In the genomic region with DNA sequence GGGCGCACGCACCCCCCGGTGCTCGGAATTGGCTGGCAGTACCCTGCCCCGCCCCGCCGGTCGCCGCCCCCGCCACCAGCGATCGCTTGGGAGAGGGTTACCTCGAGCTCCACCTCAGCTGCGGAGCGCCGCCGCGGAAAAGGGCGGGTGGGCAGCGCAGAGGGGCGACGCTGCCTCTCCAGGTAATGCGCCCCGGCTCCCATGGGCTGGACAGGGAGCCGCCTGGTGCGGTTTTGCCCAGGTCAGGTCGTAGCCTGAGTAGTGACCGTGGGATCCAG, we compare ENCODE assay signal across 8 cellular contexts. TPM values are rescaled to one million over a fixed set of nuclear protein-coding genes. Genes with fewer than 3 reads are reported as not detected.
DNase-seq lines count a peak whose midpoint lies in the region; ATAC-seq and FAIRE-seq lines count a peak whose summit lies in the region.

No MANE protein-coding gene starts in this region.

- peak in 1 of 2 donors; percentile 8 for ATAC-seq in right cardiac atrium
- no peak for ATAC-seq in GM19463 (IDR thresholded peaks at IDR 0.05; ENCODE audit: unreplicated experiment)

- H3K4me1 ChIP-seq in CD4-positive, alpha-beta memory T cell (ENCODE audit: insufficient read depth, low read length): peaks cover 24% of the 10 kb centered on the region
- H3K4me1 ChIP-seq in right cardiac atrium (ENCODE audit: control insufficient read depth, insufficient read depth, low read length) (peaks cover 9% of the 10 kb centered on the region), small intestine (ENCODE audit: control insufficient read depth in 2 of 2, insufficient read depth in 1 of 2, low read depth in 1 of 2, low read length in 1 of 2) (peaks cover 2 to 5% of the 10 kb centered on the region in 2 donors)

- 1% methylated on average over 28 of the region's 28 CpGs for WGBS in right cardiac atrium
- 1 to 4% (median 2%) methylated on average over 22 to 28 of the region's 28 CpGs for WGBS in small intestine, 3 donors

- no peaks in the 10 kb centered on the region for H3K27me3 ChIP-seq in CD4-positive, alpha-beta memory T cell (ENCODE audit: insufficient read depth, low read length)
- H3K27me3 ChIP-seq in right cardiac atrium (ENCODE audit: control insufficient read depth, insufficient read depth): no peaks in the 10 kb centered on the region
- H3K27me3 ChIP-seq in small intestine (ENCODE audit: control insufficient read depth in 2 of 2, insufficient read depth in 2 of 2, low read length in 2 of 2): no peaks in the 10 kb centered on the region

- intact Hi-C loops in CD4-positive, alpha-beta memory T cell (cut with micrococcal nuclease): loop anchor here (5.0 kb wide), 2 partner anchors 117 to 473 kb away; partner anchors contain the start of gene RBM17
- intact Hi-C loops in right cardiac atrium (cut with DNase I): loop anchor here in 2 of 4 donors (5.0 to 10.0 kb wide), 4 partner anchors 42 to 198 kb away; no protein-coding TSS in a partner anchor

- CTCF ChIA-PET in CD4-positive, alpha-beta memory T cell (lab: Charles Lee; ENCODE audit: partially characterized antibody): interaction anchor here (0.6 to 7.9 kb wide), 7 partner anchors 60 to 379 kb away, joined by 3 to 217 read pairs (median 6); no protein-coding TSS in a partner anchor

- H3K36me3 Mint-ChIP-seq in CD4-positive, alpha-beta memory T cell: peaks cover 0 to 5% of the 10 kb centered on the region in 2 donors
- peaks cover 18% of the 10 kb centered on the region for H3K36me3 Mint-ChIP-seq in activated naive CD8-positive, alpha-beta T cell treated with anti-CD3 and anti-CD28 coated beads for 36 hours

- no peaks in the 10 kb centered on the region for H3K9me3 ChIP-seq in CD4-positive, alpha-beta memory T cell (ENCODE audit: control insufficient read depth in 1 of 2, low read length in 2 of 2)
- no peaks in the 10 kb centered on the region for H3K9me3 ChIP-seq in right cardiac atrium (ENCODE audit: control insufficient read depth, low read length)
- H3K9me3 ChIP-seq in small intestine (ENCODE audit: control insufficient read depth, low read depth): no peaks in the 10 kb centered on the region

- H3K9me3 Mint-ChIP-seq in CD4-positive, alpha-beta memory T cell: peaks cover 0 to 2% (median 0%) of the 10 kb centered on the region in 8 donors
- H3K9me3 Mint-ChIP-seq in activated naive CD8-positive, alpha-beta T cell treated with anti-CD3 and anti-CD28 coated beads for 36 hours: no peaks in the 10 kb centered on the region

- peaks cover 22 to 53% (median 32%) of the 10 kb centered on the region in 4 donors for H3K4me1 Mint-ChIP-seq in CD4-positive, alpha-beta memory T cell
- H3K4me1 Mint-ChIP-seq in activated naive CD8-positive, alpha-beta T cell treated with anti-CD3 and anti-CD28 coated beads for 36 hours: peaks cover 36% of the 10 kb centered on the region

- H3K27ac ChIP-seq in CD4-positive, alpha-beta memory T cell (ENCODE audit: low read depth, low read length): peak overlapping the region; percentile 42
- H3K27ac ChIP-seq in right cardiac atrium (ENCODE audit: low read length) (no peak overlapping the region), small intestine (ENCODE audit: low read depth in 1 of 2, low read length in 1 of 2) (peak overlapping the region in 1 of 2 donors; percentile 62)

- DNase-seq in CD4-positive, alpha-beta memory T cell: peak; percentile 25 to 53 (median 39)
- DNase-seq in RPMI8226 (peak; percentile 41), right cardiac atrium (peak; percentile 52 to 75 (median 72)), small intestine (peak; percentile 26), LoVo (ENCODE audit: low spot score) (no peak), middle frontal gyrus (ENCODE audit: extremely low spot score, low spot score) (no peak)
- DNase-seq in activated naive CD8-positive, alpha-beta T cell treated with anti-CD3 and anti-CD28 coated beads for 36 hours: peak; percentile 74

- H3K27me3 Mint-ChIP-seq in CD4-positive, alpha-beta memory T cell: no peaks in the 10 kb centered on the region
- H3K27me3 Mint-ChIP-seq in activated naive CD8-positive, alpha-beta T cell treated with anti-CD3 and anti-CD28 coated beads for 36 hours: no peaks in the 10 kb centered on the region

- H3K36me3 ChIP-seq in CD4-positive, alpha-beta memory T cell (ENCODE audit: insufficient read depth, low read length): no peaks in the 10 kb centered on the region
- no peaks in the 10 kb centered on the region for H3K36me3 ChIP-seq in small intestine (ENCODE audit: control insufficient read depth in 2 of 2, insufficient read depth in 2 of 2, low read length in 2 of 2)

- POLR2A ChIA-PET in CD4-positive, alpha-beta memory T cell (lab: Charles Lee; ENCODE audit: partially characterized antibody): interaction anchor here (1.0 to 4.5 kb wide), 4 partner anchors 41 to 202 kb away, joined by 3 to 39 read pairs (median 6); no protein-coding TSS in a partner anchor

- H3K27ac Mint-ChIP-seq in CD4-positive, alpha-beta memory T cell: peak overlapping the region in 1 of 7 donors; percentile 79
- no peak overlapping the region for H3K27ac Mint-ChIP-seq in activated naive CD8-positive, alpha-beta T cell treated with anti-CD3 and anti-CD28 coated beads for 36 hours

- peak overlapping the region in 7 of 8 donors; percentile 92 to 99 (median 96) for H3K4me3 Mint-ChIP-seq in CD4-positive, alpha-beta memory T cell
- peak overlapping the region; percentile 95 for H3K4me3 Mint-ChIP-seq in activated naive CD8-positive, alpha-beta T cell treated with anti-CD3 and anti-CD28 coated beads for 36 hours

- H3K4me3 ChIP-seq in CD4-positive, alpha-beta memory T cell (ENCODE audit: low read length in 2 of 2): peak overlapping the region in 1 of 2 donors; percentile 77
- peak overlapping the region; percentile 63 for H3K4me3 ChIP-seq in right cardiac atrium (ENCODE audit: low read length)
- peak overlapping the region; percentile 75 to 79 for H3K4me3 ChIP-seq in small intestine (ENCODE audit: low read depth in 1 of 2, low read length in 2 of 2)

- FAIRE-seq in small intestine (lab: Jason Lieb, UNC): no peak

RNA-seq across cellular contexts. Expression of gene PFKFB3, which starts 1.3 kb away (rescaled TPM):
- total RNA-seq in CD4-positive, alpha-beta memory T cell: 10 to 100 TPM; 55.7 to 67.1 TPM
- polyA plus RNA-seq in CD4-positive, alpha-beta memory T cell: 10 to 100 TPM; 11.8 to 16.0 TPM
- total RNA-seq in activated naive CD8-positive, alpha-beta T cell treated with anti-CD3 and anti-CD28 coated beads for 36 hours: 10 to 100 TPM; 72.6 to 73.0 TPM
- total RNA-seq in right cardiac atrium: 10 to 100 TPM; 10.5 to 15.1 (median 11.7) TPM
- polyA plus RNA-seq in right cardiac atrium: 11.2 TPM
- 10 to 100 TPM; 10.1 to 28.4 (median 17.0) TPM for polyA plus RNA-seq in small intestine

Comparison
In these comparisons a context has a peak if more than half of its experiments do, and no peak if none do; other contexts are left out.
1. DNase-seq: peak in CD4-positive, alpha-beta memory T cell (5 of 5), RPMI8226 (single experiment), activated naive CD8-positive, alpha-beta T cell treated with anti-CD3 and anti-CD28 coated beads for 36 hours (single experiment), right cardiac atrium (3 of 3) and small intestine (single experiment); none in LoVo (single experiment) and middle frontal gyrus (single experiment).